32 cellular contexts compared by ENCODE assay signal in the genomic region with DNA sequence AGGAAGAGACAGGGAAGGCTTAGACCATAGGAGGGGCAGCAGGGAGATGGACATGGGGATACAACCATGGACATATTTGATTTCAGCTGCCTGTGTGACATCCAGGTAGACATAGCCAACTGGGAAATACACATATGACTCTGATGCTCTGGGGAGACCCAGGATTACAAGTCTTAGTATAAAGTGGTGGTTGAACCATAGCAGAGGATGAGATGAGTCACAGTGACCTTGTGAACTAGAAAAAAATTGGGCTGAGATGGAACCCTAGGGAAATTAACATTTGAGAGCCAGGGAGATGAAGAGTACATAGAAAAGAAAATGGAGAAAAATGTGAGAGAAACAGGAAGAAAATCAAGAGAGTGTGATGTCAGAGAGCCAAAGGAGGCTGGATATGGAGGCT. TPM values are rescaled to one million over a fixed set of nuclear protein-coding genes. Genes with fewer than 3 reads are reported as not detected.
DNase-seq lines count a peak whose midpoint lies in the region; ATAC-seq and TF ChIP-seq lines count a peak whose summit lies in the region.
"Had no signal": no experiment of that assay in that cellular context is flagged by ENCODE, and none has a peak within 500 bp of the region (broad histone marks: within the 10 kb centered on the region; RNA-seq: fewer than 3 reads in every experiment).

No MANE protein-coding gene starts in this region.

- H3K36me3 ChIP-seq in hepatocyte (replicated peaks; ENCODE audit: insufficient read depth, low read depth) = no peaks in the 10 kb centered on the region
- H3K36me3 ChIP-seq: BLaER1 treated with 17β-estradiol and CSF1 and Interleukin-3, amounts not matched to agents 10 nM and 100 nM; cardiac muscle cell; left lung; neural progenitor cell; SJCRH30; thyroid gland; uterus had no signal

- H3K9me3 ChIP-seq in hepatocyte (ENCODE audit: low read depth) = no peaks in the 10 kb centered on the region
- H3K9me3 ChIP-seq: BLaER1 treated with 17β-estradiol and CSF1 and Interleukin-3, amounts not matched to agents 10 nM and 100 nM; left lung; SJCRH30; thyroid gland; uterus had no signal

- H2AFZ ChIP-seq in hepatocyte = no peak overlapping the region

- no peaks in the 10 kb centered on the region for H4K20me1 ChIP-seq in hepatocyte (ENCODE audit: insufficient read depth, poor library complexity, severe bottlenecking)
- H4K20me1 ChIP-seq: BLaER1 treated with 17β-estradiol and CSF1 and Interleukin-3, amounts not matched to agents 10 nM and 100 nM had no signal

- DNase-seq in Daoy (ENCODE audit: low read depth) = peak; percentile 19
- DNase-seq in HT1080 (ENCODE audit: low read depth) = peak; percentile 32
- DNase-seq in stimulated activated effector memory CD8-positive, alpha-beta T cell treated with anti-CD3 and anti-CD28 coated beads, Interleukin-12 subunit alpha, Interleukin-12 subunit beta, amount 100 ng/mL, for 72 hours (ENCODE audit: low spot score in 2 of 2) = no peak
- no peak for DNase-seq in erythroblast (lab: John Stamatoyannopoulos, UW)
- DNase-seq in hepatocyte (ENCODE audit: low spot score) = no peak
- DNase-seq: activated CD4-positive, alpha-beta T cell treated with anti-CD3 and anti-CD28 coated beads, Interleukin-2, amount 10 ng/mL, durations not matched to agents 7 days and 5 days; activated effector memory CD4-positive, alpha-beta T cell treated with Interleukin-2 at 50 U/mL for 16 hours; activated naive CD8-positive, alpha-beta T cell treated with anti-CD3 and anti-CD28 coated beads for 36 hours; aorta; DMS79; glutamatergic neuron; H7; left lung; NCI-H1092 treated with DMSO at 0.1 percent for 48 hours; NCI-H187; NCI-H82; RPMI8226; SJCRH30; stimulated activated CD4-positive, alpha-beta T cell treated with anti-CD3 and anti-CD28 coated beads, Interleukin-1b, Interleukin-23, amount 100 ng/mL, for 48 hours; SW 1271; thyroid gland; uterus had no signal

- H3K4me3 Mint-ChIP-seq in stimulated activated effector memory CD8-positive, alpha-beta T cell treated with anti-CD3 and anti-CD28 coated beads, Interleukin-12 subunit alpha, Interleukin-12 subunit beta, amount 100 ng/mL, for 72 hours = no peak overlapping the region
- H3K4me3 Mint-ChIP-seq: activated CD4-positive, alpha-beta T cell treated with anti-CD3 and anti-CD28 coated beads, Interleukin-2, amount 10 ng/mL, durations not matched to agents 7 days and 5 days; activated naive CD8-positive, alpha-beta T cell treated with anti-CD3 and anti-CD28 coated beads for 36 hours; neural progenitor cell had no signal

- H3K9me3 Mint-ChIP-seq in stimulated activated effector memory CD8-positive, alpha-beta T cell treated with anti-CD3 and anti-CD28 coated beads, Interleukin-12 subunit alpha, Interleukin-12 subunit beta, amount 100 ng/mL, for 72 hours = peaks cover 3% of the 10 kb centered on the region

- H3K36me3 Mint-ChIP-seq in stimulated activated effector memory CD8-positive, alpha-beta T cell treated with anti-CD3 and anti-CD28 coated beads, Interleukin-12 subunit alpha, Interleukin-12 subunit beta, amount 100 ng/mL, for 72 hours = peaks cover 16% of the 10 kb centered on the region
- H3K36me3 Mint-ChIP-seq: neural progenitor cell had no signal

- H3K4me3 ChIP-seq in hepatocyte = no peak overlapping the region
- H3K4me3 ChIP-seq: BLaER1 treated with 17β-estradiol and CSF1 and Interleukin-3, amounts not matched to agents 10 nM and 100 nM; cardiac muscle cell; left lung; neural progenitor cell; SJCRH30; thyroid gland; uterus had no signal

- no peak for TF ChIP-seq POLR2A in erythroblast (IDR thresholded peaks at IDR 0.05; ENCODE audit: low read length)

- no peaks in the 10 kb centered on the region for H3K79me2 ChIP-seq in hepatocyte

- ATAC-seq in esophagus mucosa (peak; percentile 21), HG03025 (IDR thresholded peaks at IDR 0.05; ENCODE audit: low FRiP score, unreplicated experiment) (no peak)
- ATAC-seq in stimulated activated effector memory CD8-positive, alpha-beta T cell treated with anti-CD3 and anti-CD28 coated beads, Interleukin-12 subunit alpha, Interleukin-12 subunit beta, amount 100 ng/mL, for 72 hours = peak; percentile 74
- ATAC-seq: left lung had no signal

- H3K9me2 ChIP-seq in hepatocyte (replicated peaks; ENCODE audit: insufficient read depth) = no peaks in the 10 kb centered on the region

- H3K4me1 Mint-ChIP-seq in stimulated activated effector memory CD8-positive, alpha-beta T cell treated with anti-CD3 and anti-CD28 coated beads, Interleukin-12 subunit alpha, Interleukin-12 subunit beta, amount 100 ng/mL, for 72 hours = peaks cover 19% of the 10 kb centered on the region

- H3K27ac ChIP-seq in hepatocyte = no peak overlapping the region
- H3K27ac ChIP-seq: BLaER1 treated with 17β-estradiol and CSF1 and Interleukin-3, amounts not matched to agents 10 nM and 100 nM; cardiac muscle cell; left lung; neural progenitor cell; SJCRH30; thyroid gland; uterus; VCaP had no signal

- no peaks in the 10 kb centered on the region for H3K27me3 ChIP-seq in hepatocyte
- H3K27me3 ChIP-seq: BLaER1 treated with 17β-estradiol and CSF1 and Interleukin-3, amounts not matched to agents 10 nM and 100 nM; cardiac muscle cell; neural progenitor cell; thyroid gland; uterus had no signal

- no peak overlapping the region for H3K4me2 ChIP-seq in hepatocyte
- H3K4me2 ChIP-seq: BLaER1 treated with 17β-estradiol and CSF1 and Interleukin-3, amounts not matched to agents 10 nM and 100 nM; neural progenitor cell had no signal

- no peaks in the 10 kb centered on the region for H3K4me1 ChIP-seq in hepatocyte (ENCODE audit: insufficient read depth)
- H3K4me1 ChIP-seq: left lung, neural progenitor cell, SJCRH30, thyroid gland, uterus had no signal

- H3K27ac Mint-ChIP-seq in stimulated activated effector memory CD8-positive, alpha-beta T cell treated with anti-CD3 and anti-CD28 coated beads, Interleukin-12 subunit alpha, Interleukin-12 subunit beta, amount 100 ng/mL, for 72 hours = no peak overlapping the region
- H3K27ac Mint-ChIP-seq: activated CD4-positive, alpha-beta T cell treated with anti-CD3 and anti-CD28 coated beads, Interleukin-2, amount 10 ng/mL, durations not matched to agents 7 days and 5 days; activated naive CD8-positive, alpha-beta T cell treated with anti-CD3 and anti-CD28 coated beads for 36 hours had no signal

- no peak for TF ChIP-seq CTCF in hepatocyte (IDR thresholded peaks at IDR 0.05; ENCODE audit: poor library complexity)

RNA-seq across cellular contexts. Expression of gene MARCHF10, which starts 10.2 kb away (rescaled TPM):
- 0.42 TPM in 1 of 2 replicates, not detected in the other for total RNA-seq in Daoy (2014; rRNA removed; shearing (Covaris generic))
- 0.16 TPM in 1 of 2 replicates, not detected in the other for total RNA-seq in HT1080 (2014; rRNA removed; shearing (Covaris generic))
- not detected in 2 replicates for polyA plus RNA-seq in HT1080 (2015; cell fraction: cytosol; rRNA removed)
- polyA plus RNA-seq in HT1080 (2015; cell fraction: nucleus; rRNA removed) = not detected in 2 replicates
- total RNA-seq in esophagus mucosa (not detected), hepatocyte (not detected in 2 replicates)
- 0.81 TPM in 1 of 2 replicates, not detected in the other for polyA plus RNA-seq in hepatocyte
- total RNA-seq: activated CD4-positive, alpha-beta T cell treated with anti-CD3 and anti-CD28 coated beads, Interleukin-2, amount 10 ng/mL, durations not matched to agents 7 days and 5 days; activated CD8-positive, alpha-beta memory T cell treated with anti-CD3 and anti-CD28 coated beads for 36 hours; activated naive CD8-positive, alpha-beta T cell treated with anti-CD3 and anti-CD28 coated beads for 36 hours; aorta; endothelial cell of umbilical vein; myocyte; NCI-H460; SJCRH30 had no signal
- polyA plus RNA-seq: aorta had no signal

Comparison
In these comparisons a context has a peak if more than half of its experiments do, and no peak if none do; other contexts are left out.
1. DNase-seq: peak in Daoy (single experiment) and HT1080 (single experiment); none in stimulated activated effector memory CD8-positive, alpha-beta T cell treated with anti-CD3 and anti-CD28 coated beads, Interleukin-12 subunit alpha, Interleukin-12 subunit beta, amount 100 ng/mL, for 72 hours (0 of 2), erythroblast (0 of 2) and hepatocyte (single experiment).